9 cellular contexts compared by ENCODE assay signal in genomic region chr20:35991142-35991771, GRCh38. TPM values are rescaled to one million over a fixed set of nuclear protein-coding genes. Genes with fewer than 3 reads are reported as not detected.
DNase-seq lines count a peak whose midpoint lies in the region; ATAC-seq lines count a peak whose summit lies in the region.
"Had no signal": no experiment of that assay in that cellular context is flagged by ENCODE, and none has a peak within 500 bp of the region (broad histone marks: within the 10 kb centered on the region; RNA-seq: fewer than 3 reads in every experiment).

No MANE protein-coding gene starts in this region.

- H3K4me1 ChIP-seq in mesendoderm (ENCODE audit: control insufficient read depth, low read depth, low read length): no peaks in the 10 kb centered on the region

- H3K27ac ChIP-seq in mesendoderm (ENCODE audit: low read depth, low read length): no peak overlapping the region

- H4K8ac ChIP-seq in mesendoderm (ENCODE audit: low read depth, low read length): no peak overlapping the region

- H3K9me3 Mint-ChIP-seq in activated naive CD4-positive, alpha-beta T cell treated with anti-CD3 and anti-CD28 coated beads for 36 hours: no peaks in the 10 kb centered on the region
- H3K9me3 Mint-ChIP-seq: effector memory CD8-positive, alpha-beta T cell had no signal

- no peaks in the 10 kb centered on the region for H3K27me3 ChIP-seq in mesendoderm (ENCODE audit: insufficient read depth, low read length, poor library complexity)

- no peak overlapping the region for H3K4me3 Mint-ChIP-seq in activated naive CD4-positive, alpha-beta T cell treated with anti-CD3 and anti-CD28 coated beads for 36 hours
- H3K4me3 Mint-ChIP-seq: effector memory CD8-positive, alpha-beta T cell had no signal

- no peak overlapping the region for H2AK5ac ChIP-seq in mesendoderm (ENCODE audit: low read length)

- no peak overlapping the region for H2BK120ac ChIP-seq in mesendoderm (ENCODE audit: low read depth, low read length)

- no peak overlapping the region for H3K18ac ChIP-seq in mesendoderm (ENCODE audit: low read length)

- no peaks in the 10 kb centered on the region for H3K79me2 ChIP-seq in mesendoderm (ENCODE audit: control insufficient read depth, insufficient read depth, low read length)

- no peak overlapping the region for H4K5ac ChIP-seq in mesendoderm (ENCODE audit: low read length)

- no peak overlapping the region for H3K9ac ChIP-seq in mesendoderm (ENCODE audit: low read length)

- H3K36me3 ChIP-seq in mesendoderm (ENCODE audit: control insufficient read depth, insufficient read depth, low read length): no peaks in the 10 kb centered on the region

- no peaks in the 10 kb centered on the region for H3K79me1 ChIP-seq in mesendoderm (ENCODE audit: low read length)

- H3K4me2 ChIP-seq in mesendoderm (ENCODE audit: low read length): no peak overlapping the region

- no peak overlapping the region for H2BK15ac ChIP-seq in mesendoderm (replicated peaks; ENCODE audit: low read depth)

- H3K27ac Mint-ChIP-seq in activated naive CD4-positive, alpha-beta T cell treated with anti-CD3 and anti-CD28 coated beads for 36 hours: no peak overlapping the region
- H3K27ac Mint-ChIP-seq: effector memory CD8-positive, alpha-beta T cell had no signal

- peak; percentile 70 for DNase-seq in COLO829 (ENCODE audit: low spot score)
- DNase-seq in KG1 (lab: John Stamatoyannopoulos, UW): peak; percentile 27
- peak; percentile 23 for DNase-seq in activated naive CD4-positive, alpha-beta T cell treated with anti-CD3 and anti-CD28 coated beads for 36 hours
- peak in 1 of 2 donors; percentile 43 for DNase-seq in left colon
- no peak for DNase-seq in NCI-H446 treated with DMSO at 0.1 percent for 48 hours (lab: John Stamatoyannopoulos, UW)
- DNase-seq in T1000 (lab: John Stamatoyannopoulos, UW): no peak
- DNase-seq in mesendoderm: no peak

- no peaks in the 10 kb centered on the region for H3K36me3 Mint-ChIP-seq in activated naive CD4-positive, alpha-beta T cell treated with anti-CD3 and anti-CD28 coated beads for 36 hours (ENCODE audit: low read depth)

- no peak overlapping the region for H3K4ac ChIP-seq in mesendoderm (ENCODE audit: low read depth, low read length)

- H3K4me1 Mint-ChIP-seq in activated naive CD4-positive, alpha-beta T cell treated with anti-CD3 and anti-CD28 coated beads for 36 hours (ENCODE audit: low read depth): peaks cover 2% of the 10 kb centered on the region

- no peak overlapping the region for H3K4me3 ChIP-seq in mesendoderm (ENCODE audit: low read length)

- WGBS in mesendoderm (ENCODE audit: extremely low coverage, insufficient coverage, low lambda C conversion rate): no CpG with 5 or more reads among the region's 3 CpGs

- no peak overlapping the region for H2BK5ac ChIP-seq in mesendoderm (ENCODE audit: low read length)

- intact Hi-C loops in activated naive CD4-positive, alpha-beta T cell treated with anti-CD3 and anti-CD28 coated beads for 36 hours (cut with micrococcal nuclease): loop anchor here (5.0 kb wide), 1 partner anchor 529 kb away; no protein-coding TSS in a partner anchor
- intact Hi-C loops in left colon (cut with DNase I, micrococcal nuclease): loop anchor here in 1 of 2 donors (10.0 kb wide), 1 partner anchor 144 kb away; no protein-coding TSS in a partner anchor

- H3K56ac ChIP-seq in mesendoderm (ENCODE audit: low read length): no peak overlapping the region

- ATAC-seq in left colon (peak; percentile 52), HG02852 (IDR thresholded peaks at IDR 0.05; ENCODE audit: unreplicated experiment) (no peak)
- ATAC-seq: effector memory CD8-positive, alpha-beta T cell had no signal

- H3K27me3 Mint-ChIP-seq in activated naive CD4-positive, alpha-beta T cell treated with anti-CD3 and anti-CD28 coated beads for 36 hours (ENCODE audit: low read depth): no peaks in the 10 kb centered on the region

- H3K23ac ChIP-seq in mesendoderm (ENCODE audit: low read length): no peak overlapping the region

- CTCF ChIA-PET in activated naive CD4-positive, alpha-beta T cell treated with anti-CD3 and anti-CD28 coated beads for 36 hours (lab: Charles Lee): interaction anchor here (1.0 to 11.0 kb wide), 12 partner anchors 8 to 449 kb away, joined by 3 to 263 read pairs (median 5); partner anchors contain the start of gene SCAND1

RNA-seq across cellular contexts. Expression of gene CNBD2, which starts 22.9 kb away (rescaled TPM):
- total RNA-seq in activated naive CD4-positive, alpha-beta T cell treated with anti-CD3 and anti-CD28 coated beads for 36 hours: 1 to 10 TPM; 4.8 to 5.3 TPM
- total RNA-seq in left colon: 1 to 10 TPM; 3.7 to 4.4 TPM
- 2.7 TPM for polyA plus RNA-seq in mesendoderm (2013, experiment 1 of 2)
- 3.3 TPM for polyA plus RNA-seq in mesendoderm (2013, experiment 2 of 2)

RNA-seq across cellular contexts. Expression of gene SCAND1, which starts 37.0 kb away (rescaled TPM):
- total RNA-seq in activated naive CD4-positive, alpha-beta T cell treated with anti-CD3 and anti-CD28 coated beads for 36 hours: 10 to 100 TPM; 41.9 to 43.1 TPM
- total RNA-seq in left colon: 10 to 100 TPM; 88.7 to 92.7 TPM
- polyA plus RNA-seq in mesendoderm (2013, experiment 1 of 2): 71.4 TPM
- 71.1 TPM for polyA plus RNA-seq in mesendoderm (2013, experiment 2 of 2)

Comparison
In these comparisons a context has a peak if more than half of its experiments do, and no peak if none do; other contexts are left out.
1. DNase-seq: peak in COLO829 (single experiment), KG1 (single experiment) and activated naive CD4-positive, alpha-beta T cell treated with anti-CD3 and anti-CD28 coated beads for 36 hours (single experiment); none in NCI-H446 treated with DMSO at 0.1 percent for 48 hours (single experiment), T1000 (single experiment) and mesendoderm (single experiment).